ENCODE assay signal across 31 cellular contexts in genomic region chr3:42230860-42231259, GRCh38. TPM values are rescaled to one million over a fixed set of nuclear protein-coding genes. Genes with fewer than 3 reads are reported as not detected.
"Had no signal": no experiment of that assay in that cellular context is flagged by ENCODE, and none has a peak within 500 bp of the region (broad histone marks: within the 10 kb centered on the region; RNA-seq: fewer than 3 reads in every experiment).

No MANE protein-coding gene starts in this region.

- ATAC-seq: effector memory CD8-positive, alpha-beta T cell; esophagus mucosa; gastrocnemius medialis; mucosa of descending colon had no signal

- H3K27me3 ChIP-seq: colonic mucosa, gastrocnemius medialis had no signal

- FAIRE-seq: endometrium, islet of Langerhans, keratinocyte had no signal

- H3K9me3 Mint-ChIP-seq: dendritic cell treated with granulocyte-macrophage colony-stimulating factor and Interleukin-4, amounts not matched to agents 40 ng/mL and 50 ng/mL, for 4 days; effector memory CD8-positive, alpha-beta T cell; endodermal cell had no signal

- H3K4me1 Mint-ChIP-seq: endodermal cell had no signal

- H3K4me3 Mint-ChIP-seq: dendritic cell treated with granulocyte-macrophage colony-stimulating factor and Interleukin-4, amounts not matched to agents 40 ng/mL and 50 ng/mL, for 4 days; effector memory CD8-positive, alpha-beta T cell; endodermal cell; mesothelial cell of epicardium had no signal

- H3K4me1 ChIP-seq: colonic mucosa, lower lobe of right lung had no signal

- H3K27ac Mint-ChIP-seq: dendritic cell treated with granulocyte-macrophage colony-stimulating factor and Interleukin-4, amounts not matched to agents 40 ng/mL and 50 ng/mL, for 4 days; effector memory CD8-positive, alpha-beta T cell; endodermal cell; mesothelial cell of epicardium had no signal

- H3K4me3 ChIP-seq: colonic mucosa, esophagus squamous epithelium, gastrocnemius medialis, heart right ventricle, left ventricle myocardium inferior, lower lobe of right lung, mucosa of descending colon had no signal

- H3K36me3 ChIP-seq: colonic mucosa, gastrocnemius medialis, lower lobe of right lung had no signal

- DNase-seq: colonic mucosa; cortex of kidney; effector CD8-positive, alpha-beta T cell; effector memory CD8-positive, alpha-beta T cell; endodermal cell; erythroblast; esophagus squamous epithelium; foreskin fibroblast; foreskin melanocyte; gastrocnemius medialis; glutamatergic neuron; head of caudate nucleus; heart right ventricle; hippocampal formation; left cardiac atrium; left ventricle myocardium inferior; lower lobe of right lung; mesenchymal stem cell; mucosa of descending colon had no signal

- H3K9me3 ChIP-seq: colonic mucosa, esophagus squamous epithelium, gastrocnemius medialis, heart right ventricle, left ventricle myocardium inferior, lower lobe of right lung, mucosa of descending colon had no signal

- H3K27ac ChIP-seq: colonic mucosa, epithelial cell of prostate, esophagus squamous epithelium, gastrocnemius medialis, heart right ventricle, left ventricle myocardium inferior, lower lobe of right lung had no signal

RNA-seq across cellular contexts. Expression of gene CCK, which starts 35.1 kb away (rescaled TPM):
- total RNA-seq: chondrocyte, colonic mucosa, dermis microvascular lymphatic vessel endothelial cell, glomerular endothelial cell, heart right ventricle, left cardiac atrium, left ventricle myocardium inferior, lower lobe of right lung, lung microvascular endothelial cell, mesothelial cell of epicardium, myocyte had no signal
- polyA plus RNA-seq: heart right ventricle had no signal
